In genomic region chr19:31825134-31826094, GRCh38 we compare ENCODE assay signal across 35 cellular contexts.
"Had no signal": no experiment of that assay in that cellular context is flagged by ENCODE, and none has a peak within 500 bp of the region (broad histone marks: within the 10 kb centered on the region; RNA-seq: fewer than 3 reads in every experiment).

No MANE protein-coding gene starts in this region.

- H3K4me1 Mint-ChIP-seq: activated B cell treated with CpG ODN at 0.5 μM for 24 hours; activated CD4-positive, alpha-beta T cell treated with anti-CD3 and anti-CD28 coated beads, Interleukin-2, amount 10 ng/mL, durations not matched to agents 24 days and 14 days; activated CD8-positive, alpha-beta memory T cell treated with anti-CD3 and anti-CD28 coated beads, Interleukin-2, amount 10 ng/mL, durations not matched to agents 7 days and 5 days; activated naive CD4-positive, alpha-beta T cell treated with anti-CD3 and anti-CD28 coated beads, Interleukin-2, amount 50 U/mL, for 24 hours; activated naive CD8-positive, alpha-beta T cell treated with anti-CD3 and anti-CD28 coated beads for 36 hours; activated naive CD8-positive, alpha-beta T cell treated with anti-CD3 and anti-CD28 coated beads, Interleukin-2, amount 50 U/mL, for 24 hours; T-helper 17 cell had no signal

- ATAC-seq: activated CD4-positive, CD25-positive, alpha-beta regulatory T cell treated with anti-CD3 and anti-CD28 coated beads, Interleukin-2, amount 50 U/mL, for 24 hours; activated CD8-positive, alpha-beta memory T cell treated with anti-CD3 and anti-CD28 coated beads, Interleukin-2, amount 10 ng/mL, durations not matched to agents 7 days and 5 days; activated CD8-positive, alpha-beta T cell treated with anti-CD3 and anti-CD28 coated beads, Interleukin-2, amount 10 ng/mL, durations not matched to agents 7 days and 5 days; activated naive CD8-positive, alpha-beta T cell treated with anti-CD3 and anti-CD28 coated beads, Interleukin-2, amount 50 U/mL, for 24 hours; body of pancreas; effector memory CD8-positive, alpha-beta T cell; gastroesophageal sphincter; T-helper 17 cell had no signal

- H3K4me3 Mint-ChIP-seq: activated B cell treated with CpG ODN at 0.5 μM for 24 hours; activated CD4-positive, alpha-beta memory T cell treated with anti-CD3 and anti-CD28 coated beads for 36 hours; activated CD4-positive, alpha-beta T cell treated with anti-CD3 and anti-CD28 coated beads, Interleukin-2, amount 10 ng/mL, durations not matched to agents 24 days and 14 days; activated CD8-positive, alpha-beta memory T cell treated with anti-CD3 and anti-CD28 coated beads, Interleukin-2, amount 10 ng/mL, durations not matched to agents 7 days and 5 days; activated CD8-positive, alpha-beta T cell treated with anti-CD3 and anti-CD28 coated beads, Interleukin-2, amount 10 ng/mL, durations not matched to agents 7 days and 5 days; activated naive CD4-positive, alpha-beta T cell treated with anti-CD3 and anti-CD28 coated beads for 36 hours; activated naive CD4-positive, alpha-beta T cell treated with anti-CD3 and anti-CD28 coated beads, Interleukin-2, amount 50 U/mL, for 24 hours; activated naive CD8-positive, alpha-beta T cell treated with anti-CD3 and anti-CD28 coated beads for 36 hours; activated naive CD8-positive, alpha-beta T cell treated with anti-CD3 and anti-CD28 coated beads, Interleukin-2, amount 50 U/mL, for 24 hours; activated T-helper 1 cell treated with anti-CD3 and anti-CD28 coated beads, Interleukin-12 subunit alpha, Interleukin-12 subunit beta, Interleukin-2, Interleukin-4 antibody, amounts not matched to agents 30 ng/mL and 10 ng/mL and 1 ng/mL, durations not matched to agents 14 hours and 24 hours and 36 hours; effector memory CD8-positive, alpha-beta T cell; T-helper 17 cell; T-helper 2 cell treated with Interferon-gamma antibody and Interleukin-4, amounts not matched to agents 5 μg/mL and 100 μg/mL, for 36 hours had no signal

- H3K27me3 ChIP-seq: adrenal gland, body of pancreas, esophagus squamous epithelium had no signal

- DNase-seq: activated B cell treated with CpG ODN at 0.5 μM for 24 hours; activated CD4-positive, alpha-beta memory T cell treated with anti-CD3 and anti-CD28 coated beads for 36 hours; activated CD4-positive, alpha-beta T cell treated with anti-CD3 and anti-CD28 coated beads, Interleukin-2, amount 10 ng/mL, durations not matched to agents 24 days and 14 days; activated CD8-positive, alpha-beta memory T cell treated with anti-CD3 and anti-CD28 coated beads, Interleukin-2, amount 10 ng/mL, durations not matched to agents 7 days and 5 days; activated CD8-positive, alpha-beta memory T cell treated with anti-CD3 and anti-CD28 coated beads, Interleukin-2, amount 50 U/mL, for 4 hours; activated CD8-positive, alpha-beta T cell treated with anti-CD3 and anti-CD28 coated beads, Interleukin-2, amount 10 ng/mL, durations not matched to agents 7 days and 5 days; activated effector memory CD4-positive, alpha-beta T cell treated with anti-CD3 and anti-CD28 coated beads, Interleukin-2, amount 50 U/mL, for 16 hours; activated naive CD4-positive, alpha-beta T cell treated with anti-CD3 and anti-CD28 coated beads for 36 hours; activated naive CD8-positive, alpha-beta T cell treated with anti-CD3 and anti-CD28 coated beads for 36 hours; activated naive CD8-positive, alpha-beta T cell treated with anti-CD3 and anti-CD28 coated beads, Interleukin-2, amount 50 U/mL, for 24 hours; activated T-cell treated with anti-CD3 and anti-CD28 coated beads, Interleukin-2, amount 50 U/mL, for 1 hour; activated T-cell treated with anti-CD3 and anti-CD28 coated beads, Interleukin-2, amount 50 U/mL, for 48 hours; adrenal gland; amygdala; aorta; body of pancreas; caudate nucleus; cortex of kidney; dermis blood vessel endothelial cell; effector CD4-positive, alpha-beta T cell; effector memory CD8-positive, alpha-beta T cell; erythroblast; esophagus squamous epithelium; foreskin melanocyte; T-helper 1 cell; T-helper 17 cell; T1000; WERI-Rb-1 had no signal

- H3K27ac Mint-ChIP-seq: activated B cell treated with CpG ODN at 0.5 μM for 24 hours; activated CD4-positive, alpha-beta memory T cell treated with anti-CD3 and anti-CD28 coated beads for 36 hours; activated CD4-positive, alpha-beta T cell treated with anti-CD3 and anti-CD28 coated beads, Interleukin-2, amount 10 ng/mL, durations not matched to agents 24 days and 14 days; activated CD8-positive, alpha-beta memory T cell treated with anti-CD3 and anti-CD28 coated beads, Interleukin-2, amount 10 ng/mL, durations not matched to agents 7 days and 5 days; activated CD8-positive, alpha-beta T cell treated with anti-CD3 and anti-CD28 coated beads, Interleukin-2, amount 10 ng/mL, durations not matched to agents 7 days and 5 days; activated naive CD4-positive, alpha-beta T cell treated with anti-CD3 and anti-CD28 coated beads for 36 hours; activated naive CD4-positive, alpha-beta T cell treated with anti-CD3 and anti-CD28 coated beads, Interleukin-2, amount 50 U/mL, for 24 hours; activated naive CD8-positive, alpha-beta T cell treated with anti-CD3 and anti-CD28 coated beads for 36 hours; activated naive CD8-positive, alpha-beta T cell treated with anti-CD3 and anti-CD28 coated beads, Interleukin-2, amount 50 U/mL, for 24 hours; activated T-helper 1 cell treated with anti-CD3 and anti-CD28 coated beads, Interleukin-12 subunit alpha, Interleukin-12 subunit beta, Interleukin-2, Interleukin-4 antibody, amounts not matched to agents 30 ng/mL and 10 ng/mL and 1 ng/mL, durations not matched to agents 14 hours and 24 hours and 36 hours; activated T-helper 2 cell treated with anti-CD3 and anti-CD28 coated beads, Interferon-gamma antibody, Interleukin-2, Interleukin-4, amounts not matched to agents 10 μg/mL and 5 μg/mL and 100 μg/mL, durations not matched to agents 14 hours and 24 hours and 36 hours; effector memory CD8-positive, alpha-beta T cell; T-helper 17 cell; T-helper 2 cell treated with Interferon-gamma antibody and Interleukin-4, amounts not matched to agents 5 μg/mL and 100 μg/mL, for 36 hours had no signal

- FAIRE-seq: colon had no signal

- H3K9me3 Mint-ChIP-seq: activated naive CD4-positive, alpha-beta T cell treated with anti-CD3 and anti-CD28 coated beads for 36 hours; activated naive CD8-positive, alpha-beta T cell treated with anti-CD3 and anti-CD28 coated beads for 36 hours had no signal

- H3K4me3 ChIP-seq: adrenal gland, body of pancreas, esophagus squamous epithelium, gastroesophageal sphincter had no signal

- H3K4me1 ChIP-seq: adrenal gland, body of pancreas, esophagus squamous epithelium, gastroesophageal sphincter had no signal

- H3K36me3 Mint-ChIP-seq: activated CD4-positive, alpha-beta memory T cell treated with anti-CD3 and anti-CD28 coated beads for 36 hours; activated CD8-positive, alpha-beta memory T cell treated with anti-CD3 and anti-CD28 coated beads, Interleukin-2, amount 10 ng/mL, durations not matched to agents 7 days and 5 days; activated naive CD4-positive, alpha-beta T cell treated with anti-CD3 and anti-CD28 coated beads, Interleukin-2, amount 50 U/mL, for 24 hours; activated naive CD8-positive, alpha-beta T cell treated with anti-CD3 and anti-CD28 coated beads for 36 hours had no signal

- H3K27ac ChIP-seq: adrenal gland, body of pancreas, esophagus squamous epithelium, gastroesophageal sphincter, WERI-Rb-1 had no signal

- H3K9me3 ChIP-seq: adrenal gland, body of pancreas, esophagus squamous epithelium, gastroesophageal sphincter had no signal

- H3K36me3 ChIP-seq: adrenal gland, esophagus squamous epithelium, gastroesophageal sphincter, WERI-Rb-1 had no signal

- H3K27me3 Mint-ChIP-seq: activated B cell treated with CpG ODN at 0.5 μM for 24 hours; activated CD4-positive, alpha-beta T cell treated with anti-CD3 and anti-CD28 coated beads, Interleukin-2, amount 10 ng/mL, durations not matched to agents 24 days and 14 days; activated CD8-positive, alpha-beta memory T cell treated with anti-CD3 and anti-CD28 coated beads, Interleukin-2, amount 10 ng/mL, durations not matched to agents 7 days and 5 days; activated naive CD8-positive, alpha-beta T cell treated with anti-CD3 and anti-CD28 coated beads for 36 hours; T-helper 17 cell had no signal
